Comparison of ENCODE assay signal across 8 cellular contexts in genomic region chr7:157273208-157274202, GRCh38.
DNase-seq lines count a peak whose midpoint lies in the region; ATAC-seq, FAIRE-seq and TF ChIP-seq lines count a peak whose summit lies in the region.

No MANE protein-coding gene starts in this region.

- intact Hi-C loops in endothelial cell of umbilical vein (cut with micrococcal nuclease): loop anchor here (1.0 to 5.0 kb wide), 5 partner anchors 44 to 1476 kb away; no protein-coding TSS in a partner anchor

- dilution Hi-C loops in endothelial cell of umbilical vein (cut with MboI; ENCODE audit: extremely low pct_ligation_motif_present, low sequenced_read_pairs): no loop called here

- DNase-seq in BE2C: peak; percentile 79
- DNase-seq in NCI-H69 (lab: John Stamatoyannopoulos, UW): peak; percentile 74
- peak; percentile 87 for DNase-seq in activated CD8-positive, alpha-beta memory T cell treated with anti-CD3 and anti-CD28 coated beads for 24 hours
- DNase-seq in endothelial cell of umbilical vein (ENCODE audit: low read depth, low spot score): peak; percentile 76
- DNase-seq in myocyte (ENCODE audit: low read depth): peak; percentile 76
- peak; percentile 22 to 44 for DNase-seq in stimulated activated CD8-positive, alpha-beta memory T cell treated with anti-CD3 and anti-CD28 coated beads, Interleukin-7, amount 100 ng/mL, for 1 hour (ENCODE audit: low read depth in 2 of 2)

- H3K27me3 ChIP-seq in BE2C (peaks cover 3% of the 10 kb centered on the region), endothelial cell of umbilical vein (ENCODE audit: control insufficient read depth in 2 of 2, insufficient read depth in 2 of 2, low read length in 2 of 2) (no peaks in the 10 kb centered on the region)

- ATAC-seq in GM19023 (IDR thresholded peaks at IDR 0.05; ENCODE audit: unreplicated experiment) (peak; percentile 64), HG03175 (IDR thresholded peaks at IDR 0.05; ENCODE audit: unreplicated experiment) (peak; percentile 76)

- H3K4me1 ChIP-seq in BE2C (peaks cover 23% of the 10 kb centered on the region), endothelial cell of umbilical vein (ENCODE audit: control insufficient read depth, extremely low read depth, insufficient read depth, low read length) (peaks cover 14% of the 10 kb centered on the region)

- H3K4me3 ChIP-seq in BE2C (ENCODE audit: low read depth, low read length): no peak overlapping the region
- H3K4me3 ChIP-seq in endothelial cell of umbilical vein (replicated peaks in 1 of 3; ENCODE audit: insufficient read depth in 1 of 3, low read depth in 1 of 3, low read length in 3 of 3): no peak overlapping the region

- no peaks in the 10 kb centered on the region for H3K9me1 ChIP-seq in endothelial cell of umbilical vein (replicated peaks; ENCODE audit: control insufficient read depth, extremely low read depth, insufficient read depth, low read length)

- H3K27ac ChIP-seq in endothelial cell of umbilical vein (ENCODE audit: insufficient read depth, low read depth, low read length): no peak overlapping the region

- peak; percentile 97 for TF ChIP-seq CTCF in BE2C (IDR thresholded peaks at IDR 0.05; ENCODE audit: low read depth, low read length)
- peak; percentile 95 to 99 for TF ChIP-seq CTCF in endothelial cell of umbilical vein (IDR thresholded peaks at IDR 0.05; ENCODE audit: extremely low read depth in 1 of 2, insufficient read depth in 1 of 2, low read depth in 1 of 2, low read length in 2 of 2)

- no peak overlapping the region for H2AFZ ChIP-seq in endothelial cell of umbilical vein (ENCODE audit: low read depth, low read length)

- no peaks in the 10 kb centered on the region for H3K79me2 ChIP-seq in endothelial cell of umbilical vein (ENCODE audit: control insufficient read depth, insufficient read depth, low read length)

- H3K9ac ChIP-seq in endothelial cell of umbilical vein (replicated peaks; ENCODE audit: extremely low read depth, insufficient read depth, low read length): no peak overlapping the region

- H3K4me2 ChIP-seq in endothelial cell of umbilical vein (ENCODE audit: insufficient read depth, low read length): no peak overlapping the region

- BruUV-seq in endothelial cell of umbilical vein (replicated peaks; lab: Mats Ljungman, UMichigan): no TSS peak

- no peak for TF ChIP-seq POLR2A in endothelial cell of umbilical vein (IDR thresholded peaks at IDR 0.05; ENCODE audit: low read depth, low read length)

- H3K9me3 ChIP-seq in BE2C (no peaks in the 10 kb centered on the region), endothelial cell of umbilical vein (replicated peaks; ENCODE audit: control insufficient read depth, insufficient read depth, low read length) (no peaks in the 10 kb centered on the region)

- CTCF ChIA-PET in endothelial cell of umbilical vein (lab: Charles Lee): interaction anchor here (1.0 to 3.3 kb wide), 6 partner anchors 10 to 304 kb away, joined by 3 to 30 read pairs (median 4); no protein-coding TSS in a partner anchor

- H4K20me1 ChIP-seq in endothelial cell of umbilical vein (replicated peaks; ENCODE audit: control insufficient read depth, extremely low read depth, insufficient read depth, low read length): no peaks in the 10 kb centered on the region

- H3K36me3 ChIP-seq in BE2C: peaks cover 17% of the 10 kb centered on the region
- H3K36me3 ChIP-seq in endothelial cell of umbilical vein (ENCODE audit: control insufficient read depth in 2 of 2, extremely low read depth in 1 of 2, insufficient read depth in 2 of 2, low read length in 2 of 2): peaks cover 6 to 8% of the 10 kb centered on the region in 2 experiments

- peak; percentile 84 for FAIRE-seq in endothelial cell of umbilical vein (lab: Jason Lieb, UNC)

- POLR2A ChIA-PET in endothelial cell of umbilical vein (lab: Charles Lee): no interaction called here

TF ChIP-seq in endothelial cell of umbilical vein, 7 proteins besides CTCF, POLR2A, EP300 and RAD21:
- TF ChIP-seq POLR2AphosphoS5 (IDR thresholded peaks at IDR 0.05; ENCODE audit: insufficient read depth, low read depth, low read length) (peak; percentile 30), EZH2 (IDR thresholded peaks at IDR 0.05; ENCODE audit: borderline replicate concordance, low read depth, low read length, severe bottlenecking) (no peak), MAX (IDR thresholded peaks at IDR 0.05; ENCODE audit: insufficient read depth, insufficient read length) (no peak), FOS (IDR thresholded peaks at IDR 0.05; ENCODE audit: borderline replicate concordance, insufficient read depth, low read length) (no peak), MYC (IDR thresholded peaks at IDR 0.05; ENCODE audit: low read depth, low read length) (peak; percentile 26)
TF ChIP-seq in endothelial cell of umbilical vein: peak in this region for 2.

Comparison
In these comparisons a context has a peak if more than half of its experiments do, and no peak if none do; other contexts are left out.
1. DNase-seq: peak in every context shown above with its lines; median percentile 87 in activated CD8-positive, alpha-beta memory T cell treated with anti-CD3 and anti-CD28 coated beads for 24 hours; 79 in BE2C; 76 in endothelial cell of umbilical vein; 76 in myocyte; 74 in NCI-H69; 33 in stimulated activated CD8-positive, alpha-beta memory T cell treated with anti-CD3 and anti-CD28 coated beads, Interleukin-7, amount 100 ng/mL, for 1 hour.